In genomic region chr11:75342231-75342918, GRCh38 we compare ENCODE assay signal across 9 cellular contexts. TPM values are rescaled to one million over a fixed set of nuclear protein-coding genes. Genes with fewer than 3 reads are reported as not detected.
DNase-seq lines count a peak whose midpoint lies in the region; ATAC-seq and TF ChIP-seq lines count a peak whose summit lies in the region.
"Had no signal": no experiment of that assay in that cellular context is flagged by ENCODE, and none has a peak within 500 bp of the region (broad histone marks: within the 10 kb centered on the region; RNA-seq: fewer than 3 reads in every experiment).

No MANE protein-coding gene starts in this region.

- H3K27ac ChIP-seq in DND-41 (ENCODE audit: low read length) (peak overlapping the region; percentile 87), PC-9 (no peak overlapping the region), left ventricle myocardium inferior (replicated peaks) (peak overlapping the region; percentile 94), sigmoid colon (peak overlapping the region; percentile 97 to 98 (median 97))

- peaks cover 4% of the 10 kb centered on the region for H3K9me3 Mint-ChIP-seq in glutamatergic neuron (ENCODE audit: unreplicated experiment)

- DNase-seq in DND-41: no peak
- DNase-seq in PC-9: no peak
- DNase-seq in left ventricle myocardium inferior: no peak
- no peak for DNase-seq in sigmoid colon
- DNase-seq in BE2C: no peak
- no peak for DNase-seq in glutamatergic neuron
- DNase-seq: NCI-H1694 treated with DMSO at 0.1 percent for 48 hours had no signal

- 54 to 75% methylated on average over 15 of the region's 15 CpGs for WGBS in sigmoid colon, 2 donors

- H3K36me3 Mint-ChIP-seq in glutamatergic neuron (ENCODE audit: unreplicated experiment): no peaks in the 10 kb centered on the region

- TF ChIP-seq POLR2A in sigmoid colon (IDR thresholded peaks at IDR 0.05): no peak

- intact Hi-C loops in PC-9 (cut with micrococcal nuclease; ENCODE audit: unreplicated experiment) (loop anchor here (5.0 kb wide), 1 partner anchor 40 kb away; no protein-coding TSS in a partner anchor), left ventricle myocardium inferior (cut with micrococcal nuclease) (no loop called here), sigmoid colon (cut with DNase I) (no loop called here)

- H3K4me1 ChIP-seq in DND-41 (ENCODE audit: insufficient read depth, low read length): peaks cover 74% of the 10 kb centered on the region
- H3K4me1 ChIP-seq in PC-9 (replicated peaks; ENCODE audit: insufficient read depth): peaks cover 93% of the 10 kb centered on the region
- peaks cover 100% of the 10 kb centered on the region for H3K4me1 ChIP-seq in left ventricle myocardium inferior
- peaks cover 3 to 100% (median 100%) of the 10 kb centered on the region in 4 donors for H3K4me1 ChIP-seq in sigmoid colon
- H3K4me1 ChIP-seq in BE2C: peaks cover 83% of the 10 kb centered on the region

- H3K27me3 ChIP-seq in DND-41 (ENCODE audit: insufficient read depth, low read length, poor library complexity) (no peaks in the 10 kb centered on the region), PC-9 (ENCODE audit: insufficient read depth, low read depth) (no peaks in the 10 kb centered on the region), left ventricle myocardium inferior (ENCODE audit: low read depth) (no peaks in the 10 kb centered on the region), sigmoid colon (no peaks in the 10 kb centered on the region), BE2C (no peaks in the 10 kb centered on the region)

- H4K20me1 ChIP-seq in DND-41 (ENCODE audit: insufficient read depth, low read length): 0 out of 2 replicates have a peak, but pooled peaks cover 2% of the 10 kb centered on the region
- no peaks in the 10 kb centered on the region for H4K20me1 ChIP-seq in PC-9 (ENCODE audit: insufficient read depth)

- H3K36me3 ChIP-seq in DND-41 (ENCODE audit: insufficient read depth, low read length) (no peaks in the 10 kb centered on the region), PC-9 (ENCODE audit: low read depth) (no peaks in the 10 kb centered on the region), left ventricle myocardium inferior (no peaks in the 10 kb centered on the region), sigmoid colon (no peaks in the 10 kb centered on the region), BE2C (peaks cover 4% of the 10 kb centered on the region)

- peaks cover 76% of the 10 kb centered on the region for H3K79me2 ChIP-seq in DND-41 (ENCODE audit: insufficient read depth, low read length)
- H3K79me2 ChIP-seq in PC-9 (ENCODE audit: low read depth): peaks cover 40% of the 10 kb centered on the region

- peaks cover 44% of the 10 kb centered on the region; the same call in 1 of the 2 replicates for H3F3A ChIP-seq in PC-9 (ENCODE audit: insufficient read depth, low read depth)

- no peak for TF ChIP-seq EP300 in sigmoid colon (IDR thresholded peaks at IDR 0.05)

- peaks cover 35% of the 10 kb centered on the region for H3K4me1 Mint-ChIP-seq in glutamatergic neuron (ENCODE audit: low read depth, unreplicated experiment)

- TF ChIP-seq CTCF in DND-41 (IDR thresholded peaks at IDR 0.05; ENCODE audit: borderline replicate concordance, extremely low read depth, low read length, poor library complexity, severe bottlenecking) (peak; percentile 3), PC-9 (conservative IDR thresholded peaks at IDR 0.05) (no peak), left ventricle myocardium inferior (IDR thresholded peaks at IDR 0.05; ENCODE audit: borderline replicate concordance) (no peak), sigmoid colon (IDR thresholded peaks at IDR 0.05) (no peak), BE2C (IDR thresholded peaks at IDR 0.05; ENCODE audit: low read depth, low read length) (no peak), glutamatergic neuron (IDR thresholded peaks at IDR 0.05; ENCODE audit: partially characterized antibody, unreplicated experiment) (no peak)

- H2AFZ ChIP-seq in DND-41 (ENCODE audit: low read depth, low read length) (no peak overlapping the region), PC-9 (no peak overlapping the region)

- no peaks in the 10 kb centered on the region for H3K9me2 ChIP-seq in PC-9 (ENCODE audit: insufficient read depth)

- H3K4me2 ChIP-seq in DND-41 (ENCODE audit: insufficient read depth, low read length) (no peak overlapping the region), PC-9 (peak overlapping the region; percentile 31)

- H3K9me3 ChIP-seq in DND-41 (ENCODE audit: insufficient read depth, low read length, severe bottlenecking): no peaks in the 10 kb centered on the region
- no peaks in the 10 kb centered on the region for H3K9me3 ChIP-seq in PC-9 (ENCODE audit: insufficient read depth, low read depth)
- no peaks in the 10 kb centered on the region for H3K9me3 ChIP-seq in left ventricle myocardium inferior (replicated peaks)
- no peaks in the 10 kb centered on the region for H3K9me3 ChIP-seq in sigmoid colon
- H3K9me3 ChIP-seq in BE2C: no peaks in the 10 kb centered on the region

- no TSS peak for BruUV-seq in PC-9 (replicated peaks; lab: Mats Ljungman, UMichigan)

- no peak overlapping the region for H3K27ac Mint-ChIP-seq in glutamatergic neuron (ENCODE audit: unreplicated experiment)

- ATAC-seq in DND-41 (ENCODE audit: insufficient read depth, low read depth) (no peak), GM18498 (IDR thresholded peaks at IDR 0.05; ENCODE audit: unreplicated experiment) (no peak), HG03139 (IDR thresholded peaks at IDR 0.05; ENCODE audit: unreplicated experiment) (no peak)

- POLR2A ChIA-PET in PC-9 (lab: Charles Lee; ENCODE audit: unreplicated experiment): interaction anchor here (0.9 to 1.0 kb wide), 2 partner anchors 15 to 1665 kb away, joined by 3 to 4 read pairs; no protein-coding TSS in a partner anchor

- H3K4me3 ChIP-seq in DND-41 (ENCODE audit: low read depth in 1 of 2, low read length in 2 of 2): no peak overlapping the region
- H3K4me3 ChIP-seq in PC-9: no peak overlapping the region
- no peak overlapping the region for H3K4me3 ChIP-seq in left ventricle myocardium inferior
- H3K4me3 ChIP-seq in sigmoid colon: no peak overlapping the region
- H3K4me3 ChIP-seq in BE2C (ENCODE audit: low read depth, low read length): no peak overlapping the region

- H3K27me3 Mint-ChIP-seq in glutamatergic neuron (ENCODE audit: unreplicated experiment): peaks cover 9% of the 10 kb centered on the region

- no peak overlapping the region for H3K4me3 Mint-ChIP-seq in glutamatergic neuron (ENCODE audit: unreplicated experiment)

- no peak overlapping the region for H3K9ac ChIP-seq in DND-41 (ENCODE audit: low read depth, low read length)

- CTCF ChIA-PET in PC-9 (lab: Charles Lee): no interaction called here

RNA-seq across cellular contexts. Expression of gene ARRB1, which starts 9.1 kb away (rescaled TPM):
- total RNA-seq in PC-9 (2021): 31.8 and 43.6 TPM in 2 replicates
- 25.9 TPM for total RNA-seq in left ventricle myocardium inferior
- 10 to 100 TPM; 38.5 to 96.7 (median 55.2) TPM for total RNA-seq in sigmoid colon
- polyA plus RNA-seq in sigmoid colon: 10 to 100 TPM; 24.0 to 45.6 (median 32.4) TPM
- 102 TPM for polyA plus RNA-seq in BE2C (2012; ENCODE audit: insufficient read depth, insufficient read length, low read depth)
- total RNA-seq in glutamatergic neuron (ENCODE audit: unreplicated experiment): 38.0 TPM

RNA-seq across cellular contexts. Expression of gene RPS3, which starts 56.9 kb away (rescaled TPM):
- total RNA-seq in PC-9 (2021): 3,914 and 4,011 TPM in 2 replicates
- 864 TPM for total RNA-seq in left ventricle myocardium inferior
- 1,000 to 10,000 TPM in 3 of 4 donors, 100 to 1,000 TPM in 1; 967 to 2,377 (median 1,713) TPM for total RNA-seq in sigmoid colon
- 1,000 to 10,000 TPM; 2,814 to 4,083 (median 3,267) TPM for polyA plus RNA-seq in sigmoid colon
- polyA plus RNA-seq in BE2C (2012; ENCODE audit: insufficient read depth, insufficient read length, low read depth): 2,133 TPM
- total RNA-seq in glutamatergic neuron (ENCODE audit: unreplicated experiment): 1,391 TPM
